In genomic region chr1:5740450-5740849, GRCh38 we compare ENCODE assay signal across 16 cellular contexts.
"Had no signal": no experiment of that assay in that cellular context is flagged by ENCODE, and none has a peak within 500 bp of the region (broad histone marks: within the 10 kb centered on the region; RNA-seq: fewer than 3 reads in every experiment).

No MANE protein-coding gene starts in this region.

- H3K9me3 ChIP-seq: MG63, SJSA1 had no signal

- DNase-seq: KBM-7, MG63, NCI-H1092 treated with DMSO at 0.1 percent for 48 hours, NCI-H1436, NCI-H187, NCI-H2029, NCI-H2081 treated with DMSO at 0.1 percent for 48 hours, NCI-H2171, NCI-H345, NCI-H524, NCI-H526 treated with DMSO at 0.1 percent for 48 hours, NCI-H748 treated with DMSO at 0.1 percent for 48 hours, RPMI8226, SIG-M5 had no signal

- H3K4me1 ChIP-seq: SJSA1 had no signal

- H3K27me3 ChIP-seq: MG63, SJSA1 had no signal

- H3K36me3 ChIP-seq: MG63, SJSA1 had no signal

- H3K4me3 ChIP-seq: MG63, SJSA1, SK-N-MC had no signal

- H3K27ac ChIP-seq: SJSA1, SK-N-MC had no signal
